8 cellular contexts compared by ENCODE assay signal in the genomic region with DNA sequence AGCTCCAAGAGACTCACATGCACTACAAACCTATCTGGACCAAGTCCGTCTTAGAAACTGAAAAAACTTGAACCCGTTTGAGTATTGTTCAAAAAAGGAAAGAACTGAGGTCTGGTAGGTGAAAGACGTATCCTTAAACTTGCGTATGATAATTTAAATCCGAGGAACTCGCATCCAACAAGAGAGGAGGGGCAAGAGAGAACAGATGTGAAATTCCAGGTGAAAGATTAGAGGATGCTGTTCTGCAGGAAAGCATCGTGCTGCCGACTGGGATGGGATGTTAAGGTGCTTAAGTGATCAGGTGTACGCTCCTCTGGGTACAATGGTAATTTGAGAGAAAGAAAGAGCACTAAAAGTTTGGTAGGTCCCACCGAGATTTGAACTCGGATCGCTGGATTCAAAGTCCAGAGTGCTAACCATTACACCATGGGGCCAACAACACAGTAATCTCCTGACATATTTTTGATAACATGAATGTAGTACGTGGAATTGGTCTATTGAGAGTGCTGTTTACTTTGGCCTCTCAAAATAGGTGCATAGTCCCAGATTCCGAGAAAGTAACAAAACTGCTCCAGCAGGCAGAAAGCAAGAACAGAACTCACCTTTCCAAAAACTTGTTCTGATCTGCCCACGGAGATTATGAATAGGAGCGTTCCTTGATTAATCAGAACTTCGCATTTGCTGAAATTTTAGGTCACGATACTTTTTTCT. TPM values are rescaled to one million over a fixed set of nuclear protein-coding genes. Genes with fewer than 3 reads are reported as not detected.
DNase-seq lines count a peak whose midpoint lies in the region; ATAC-seq and TF ChIP-seq lines count a peak whose summit lies in the region.

No MANE protein-coding gene starts in this region.

- H4K20me1 ChIP-seq in OCI-LY3 (ENCODE audit: insufficient read depth, low read length), result no peaks in the 10 kb centered on the region

- H3K9me3 ChIP-seq in HUES64 (ENCODE audit: insufficient read depth, low read depth, low read length), result no peaks in the 10 kb centered on the region
- H3K9me3 ChIP-seq in OCI-LY3 (ENCODE audit: insufficient read depth, low read length), result no peaks in the 10 kb centered on the region

- H3K27ac Mint-ChIP-seq in activated T-helper 2 cell treated with anti-CD3 and anti-CD28 coated beads, Interferon-gamma antibody, Interleukin-2, Interleukin-4, amounts not matched to agents 10 μg/mL and 5 μg/mL and 100 μg/mL, durations not matched to agents 14 hours and 24 hours and 36 hours, result peak overlapping the region; percentile 82

- no peaks in the 10 kb centered on the region for H3K36me3 ChIP-seq in HUES64 (ENCODE audit: insufficient read depth, low read length)
- H3K36me3 ChIP-seq in OCI-LY3 (replicated peaks; ENCODE audit: low read depth, low read length), result no peaks in the 10 kb centered on the region

- H3K27me3 ChIP-seq in HUES64 (ENCODE audit: insufficient read depth, low read length), result no peaks in the 10 kb centered on the region
- H3K27me3 ChIP-seq in OCI-LY3 (ENCODE audit: low read depth, low read length), result no peaks in the 10 kb centered on the region
- H3K27me3 ChIP-seq in foreskin keratinocyte, result no peaks in the 10 kb centered on the region

- intact Hi-C loops in activated T-helper 2 cell treated with anti-CD3 and anti-CD28 coated beads, Interferon-gamma antibody, Interleukin-2, Interleukin-4, amounts not matched to agents 10 μg/mL and 5 μg/mL and 100 μg/mL, durations not matched to agents 14 hours and 24 hours and 36 hours (cut with micrococcal nuclease), result loop anchor here (1.0 to 5.0 kb wide), 4 partner anchors 26 to 243 kb away; a partner anchor contains a TSS

- DNase-seq in DMS79 treated with DMSO at 0.1 percent for 48 hours (lab: John Stamatoyannopoulos, UW) (peak; percentile 14), foreskin keratinocyte (peak; percentile 86 to 92), omental fat pad (ENCODE audit: low spot score) (no peak)
- DNase-seq in activated T-helper 2 cell treated with anti-CD3 and anti-CD28 coated beads, Interferon-gamma antibody, Interleukin-2, Interleukin-4, amounts not matched to agents 10 μg/mL and 5 μg/mL and 100 μg/mL, durations not matched to agents 14 hours and 24 hours and 36 hours (ENCODE audit: low spot score), result peak; percentile 38

- no peak overlapping the region for H3K27ac ChIP-seq in HUES64 (ENCODE audit: low read depth, low read length)
- H3K27ac ChIP-seq in OCI-LY3 (ENCODE audit: low read length), result peak overlapping the region; percentile 72
- no peak overlapping the region for H3K27ac ChIP-seq in foreskin keratinocyte

- H3K9ac ChIP-seq in HUES64 (ENCODE audit: low read depth, low read length) (no peak overlapping the region; the same call in 1 of the 2 replicates), OCI-LY3 (ENCODE audit: low read length) (peak overlapping the region; percentile 69)

- peak; percentile 62 for ATAC-seq in foreskin keratinocyte
- ATAC-seq in omental fat pad (ENCODE audit: low FRiP score), result peak; percentile 58
- no peak for ATAC-seq in HG02763 (IDR thresholded peaks at IDR 0.05; ENCODE audit: unreplicated experiment)
- ATAC-seq in GM21619 (IDR thresholded peaks at IDR 0.05; ENCODE audit: unreplicated experiment), result no peak

- no peaks in the 10 kb centered on the region for H3K27me3 Mint-ChIP-seq in activated T-helper 2 cell treated with anti-CD3 and anti-CD28 coated beads, Interferon-gamma antibody, Interleukin-2, Interleukin-4, amounts not matched to agents 10 μg/mL and 5 μg/mL and 100 μg/mL, durations not matched to agents 14 hours and 24 hours and 36 hours (ENCODE audit: low read depth)

- no peak for TF ChIP-seq CTCF in OCI-LY3 (IDR thresholded peaks at IDR 0.05; ENCODE audit: low read depth, low read length)
- peak; percentile 31 for TF ChIP-seq CTCF in foreskin keratinocyte (conservative IDR thresholded peaks at IDR 0.05)
- TF ChIP-seq CTCF in omental fat pad (IDR thresholded peaks at IDR 0.05), result no peak

- peak overlapping the region; percentile 81 for H2AFZ ChIP-seq in OCI-LY3 (ENCODE audit: low read depth, low read length)

- H3K4me1 ChIP-seq in HUES64 (ENCODE audit: insufficient read depth, low read length), result no peaks in the 10 kb centered on the region
- peaks cover 17% of the 10 kb centered on the region for H3K4me1 ChIP-seq in OCI-LY3 (ENCODE audit: low read length)
- H3K4me1 ChIP-seq in foreskin keratinocyte, result peaks cover 14% of the 10 kb centered on the region

- peak overlapping the region; percentile 80 for H3K4me2 ChIP-seq in OCI-LY3 (ENCODE audit: low read length)

- H3K4me1 Mint-ChIP-seq in activated T-helper 2 cell treated with anti-CD3 and anti-CD28 coated beads, Interferon-gamma antibody, Interleukin-2, Interleukin-4, amounts not matched to agents 10 μg/mL and 5 μg/mL and 100 μg/mL, durations not matched to agents 14 hours and 24 hours and 36 hours (ENCODE audit: low read depth), result peaks cover 58% of the 10 kb centered on the region

- H3K36me3 Mint-ChIP-seq in activated T-helper 2 cell treated with anti-CD3 and anti-CD28 coated beads, Interferon-gamma antibody, Interleukin-2, Interleukin-4, amounts not matched to agents 10 μg/mL and 5 μg/mL and 100 μg/mL, durations not matched to agents 14 hours and 24 hours and 36 hours (ENCODE audit: low read depth), result no peaks in the 10 kb centered on the region

- H3K9me3 Mint-ChIP-seq in activated T-helper 2 cell treated with anti-CD3 and anti-CD28 coated beads, Interferon-gamma antibody, Interleukin-2, Interleukin-4, amounts not matched to agents 10 μg/mL and 5 μg/mL and 100 μg/mL, durations not matched to agents 14 hours and 24 hours and 36 hours, result no peaks in the 10 kb centered on the region

- H3K79me2 ChIP-seq in OCI-LY3 (ENCODE audit: low read length), result no peaks in the 10 kb centered on the region

- peak overlapping the region; percentile 88 for H3K4me3 ChIP-seq in HUES64 (ENCODE audit: low read length)
- H3K4me3 ChIP-seq in OCI-LY3 (ENCODE audit: low read length), result peak overlapping the region; percentile 93

- 2% methylated on average over 18 of the region's 18 CpGs for WGBS in HUES64

- peak overlapping the region; percentile 85 for H3K4me3 Mint-ChIP-seq in activated T-helper 2 cell treated with anti-CD3 and anti-CD28 coated beads, Interferon-gamma antibody, Interleukin-2, Interleukin-4, amounts not matched to agents 10 μg/mL and 5 μg/mL and 100 μg/mL, durations not matched to agents 14 hours and 24 hours and 36 hours (ENCODE audit: low read depth)

RNA-seq across cellular contexts. Expression of a gene that starts 53.5 kb away (rescaled TPM):
- 1.00 TPM for polyA plus RNA-seq in HUES64 (2013, experiment 1 of 2)
- polyA plus RNA-seq in HUES64 (2013, experiment 2 of 2), result 1.8 TPM
- total RNA-seq in activated T-helper 2 cell treated with anti-CD3 and anti-CD28 coated beads, Interferon-gamma antibody, Interleukin-2, Interleukin-4, amounts not matched to agents 10 μg/mL and 5 μg/mL and 100 μg/mL, durations not matched to agents 14 hours and 24 hours and 36 hours, result 61.2 and 63.2 TPM in 2 replicates
- 12.4 and 13.4 TPM in 2 replicates for total RNA-seq in foreskin keratinocyte
- polyA plus RNA-seq in foreskin keratinocyte, result 9.2 and 9.4 TPM in 2 replicates
- total RNA-seq in omental fat pad, result 10 to 100 TPM; 15.7 to 39.7 (median 20.5) TPM

Comparison
In these comparisons a context has a peak if more than half of its experiments do, and no peak if none do; other contexts are left out.
1. ATAC-seq: peak in foreskin keratinocyte (single experiment) and omental fat pad (single experiment); none in HG02763 (single experiment) and GM21619 (single experiment).